In genomic region chr1:206116873-206117150, GRCh38 we compare ENCODE assay signal across 11 cellular contexts. TPM values are rescaled to one million over a fixed set of nuclear protein-coding genes. Genes with fewer than 3 reads are reported as not detected.
DNase-seq lines count a peak whose midpoint lies in the region; ATAC-seq and TF ChIP-seq lines count a peak whose summit lies in the region.
"Had no signal": no experiment of that assay in that cellular context is flagged by ENCODE, and none has a peak within 500 bp of the region (broad histone marks: within the 10 kb centered on the region; RNA-seq: fewer than 3 reads in every experiment).

No MANE protein-coding gene starts in this region.

- peak overlapping the region; percentile 41 to 57 for H3K4me3 ChIP-seq in SK-N-SH (ENCODE audit: low read depth in 2 of 2, low read length in 1 of 2)
- peak overlapping the region; percentile 77 for H3K4me3 ChIP-seq in iPS-20b (ENCODE audit: low read length)
- H3K4me3 ChIP-seq in mucosa of descending colon, result no peak overlapping the region

- H3F3A ChIP-seq in SK-N-SH (replicated peaks; ENCODE audit: insufficient read depth), result no peaks in the 10 kb centered on the region

- no peak overlapping the region for H3K27ac Mint-ChIP-seq in activated naive CD8-positive, alpha-beta T cell treated with anti-CD3 and anti-CD28 coated beads for 36 hours
- H3K27ac Mint-ChIP-seq in stimulated activated naive B cell treated with anti-CD40 and anti-IgM and Interleukin-4, amounts not matched to agents 10 μg/mL and 1 μg/mL and 100 μg/mL, for 72 hours, result peak overlapping the region; percentile 0
- H3K27ac Mint-ChIP-seq: activated CD8-positive, alpha-beta memory T cell treated with anti-CD3 and anti-CD28 coated beads, Interleukin-2, amount 10 ng/mL, durations not matched to agents 7 days and 5 days; effector memory CD8-positive, alpha-beta T cell; natural killer cell had no signal

- H3K36me3 ChIP-seq in SK-N-SH (replicated peaks in 1 of 2; ENCODE audit: control insufficient read depth in 1 of 2, insufficient read depth in 2 of 2, low read length in 1 of 2), result no peaks in the 10 kb centered on the region
- no peaks in the 10 kb centered on the region for H3K36me3 ChIP-seq in iPS-20b (ENCODE audit: insufficient read depth, low read depth, low read length)
- no peaks in the 10 kb centered on the region for H3K36me3 ChIP-seq in mucosa of descending colon (ENCODE audit: low read depth)

- CTCF ChIA-PET in SK-N-SH (lab: Yijun Ruan, JAX), result interaction anchor here (1.8 to 5.2 kb wide), 3 partner anchors 11 to 140 kb away, joined by 7 to 24 read pairs (median 16); no protein-coding TSS in a partner anchor

- peak overlapping the region; percentile 88 for H3K4me2 ChIP-seq in SK-N-SH

- no peaks in the 10 kb centered on the region for H3K9me2 ChIP-seq in SK-N-SH

- DNase-seq in SK-N-SH (no peak), mucosa of descending colon (no peak), inferior parietal cortex (ENCODE audit: extremely low spot score) (no peak)
- no peak for DNase-seq in activated naive CD8-positive, alpha-beta T cell treated with anti-CD3 and anti-CD28 coated beads for 36 hours
- no peak for DNase-seq in stimulated activated naive B cell treated with anti-CD40 and anti-IgM and Interleukin-4, amounts not matched to agents 10 μg/mL and 1 μg/mL and 100 μg/mL, for 72 hours
- DNase-seq: effector memory CD8-positive, alpha-beta T cell; natural killer cell had no signal

- ATAC-seq in SK-N-SH treated with all-trans-retinoic acid at 6 μM for 48 hours (no peak), mucosa of descending colon (no peak), HG02870 (IDR thresholded peaks at IDR 0.05; ENCODE audit: unreplicated experiment) (no peak)
- ATAC-seq in stimulated activated naive B cell treated with anti-CD40 and anti-IgM and Interleukin-4, amounts not matched to agents 10 μg/mL and 1 μg/mL and 100 μg/mL, for 72 hours (replicated peaks), result no peak

- no peak for TF ChIP-seq EP300 in SK-N-SH (IDR thresholded peaks at IDR 0.05; ENCODE audit: borderline replicate concordance in 1 of 2, low read depth in 1 of 2, low read length in 1 of 2)

- peaks cover 10% of the 10 kb centered on the region; the same call in 1 of the 2 replicates for H3K9me3 ChIP-seq in SK-N-SH
- peaks cover 7% of the 10 kb centered on the region for H3K9me3 ChIP-seq in iPS-20b (ENCODE audit: insufficient read depth, low read depth, low read length)
- peaks cover 6% of the 10 kb centered on the region for H3K9me3 ChIP-seq in mucosa of descending colon

- H3K27me3 Mint-ChIP-seq in activated naive CD8-positive, alpha-beta T cell treated with anti-CD3 and anti-CD28 coated beads for 36 hours, result peaks cover 57% of the 10 kb centered on the region
- peaks cover 36 to 57% of the 10 kb centered on the region in 2 donors for H3K27me3 Mint-ChIP-seq in stimulated activated naive B cell treated with anti-CD40 and anti-IgM and Interleukin-4, amounts not matched to agents 10 μg/mL and 1 μg/mL and 100 μg/mL, for 72 hours

- no peak overlapping the region for H3K9ac ChIP-seq in SK-N-SH
- peak overlapping the region; percentile 29; the same call in 1 of the 2 replicates for H3K9ac ChIP-seq in iPS-20b (ENCODE audit: low read depth, low read length)

- POLR2A ChIA-PET in SK-N-SH (lab: Yijun Ruan, JAX), result no interaction called here

- peaks cover 0 to 10% of the 10 kb centered on the region in 2 experiments; a peak in 1 of 4 replicates for H3K4me1 ChIP-seq in SK-N-SH (ENCODE audit: control insufficient read depth in 1 of 2, insufficient read depth in 2 of 2, low read depth in 1 of 2, low read length in 1 of 2)
- H3K4me1 ChIP-seq in iPS-20b (ENCODE audit: insufficient read depth, low read length), result no peaks in the 10 kb centered on the region
- peaks cover 22% of the 10 kb centered on the region for H3K4me1 ChIP-seq in mucosa of descending colon (ENCODE audit: low read depth)

- 54% methylated on average over 5 of the region's 5 CpGs for whole genome bisulfite sequencing in SK-N-SH (ENCODE audit: low lambda C conversion rate)

- peak overlapping the region; percentile 49 for H3K4me3 Mint-ChIP-seq in activated naive CD8-positive, alpha-beta T cell treated with anti-CD3 and anti-CD28 coated beads for 36 hours
- H3K4me3 Mint-ChIP-seq in stimulated activated naive B cell treated with anti-CD40 and anti-IgM and Interleukin-4, amounts not matched to agents 10 μg/mL and 1 μg/mL and 100 μg/mL, for 72 hours, result peak overlapping the region; percentile 68 to 73
- H3K4me3 Mint-ChIP-seq: activated CD8-positive, alpha-beta memory T cell treated with anti-CD3 and anti-CD28 coated beads, Interleukin-2, amount 10 ng/mL, durations not matched to agents 7 days and 5 days; natural killer cell had no signal

- H3K27ac ChIP-seq in SK-N-SH (ENCODE audit: low read depth in 2 of 2, low read length in 1 of 2) (no peak overlapping the region), iPS-20b (ENCODE audit: low read length) (no peak overlapping the region)

- H3K4me1 Mint-ChIP-seq in activated naive CD8-positive, alpha-beta T cell treated with anti-CD3 and anti-CD28 coated beads for 36 hours, result peaks cover 8% of the 10 kb centered on the region
- H3K4me1 Mint-ChIP-seq in stimulated activated naive B cell treated with anti-CD40 and anti-IgM and Interleukin-4, amounts not matched to agents 10 μg/mL and 1 μg/mL and 100 μg/mL, for 72 hours, result peaks cover 25 to 35% of the 10 kb centered on the region in 2 donors

- TF ChIP-seq CTCF in SK-N-SH (IDR thresholded peaks at IDR 0.05) (no peak), mucosa of descending colon (IDR thresholded peaks at IDR 0.05) (no peak)

- no peaks in the 10 kb centered on the region for H4K20me1 ChIP-seq in SK-N-SH (ENCODE audit: insufficient read depth)

- no peak for TF ChIP-seq RAD21 in SK-N-SH (IDR thresholded peaks at IDR 0.05; ENCODE audit: low read length)

- H3K9me3 Mint-ChIP-seq in activated naive CD8-positive, alpha-beta T cell treated with anti-CD3 and anti-CD28 coated beads for 36 hours, result peaks cover 13% of the 10 kb centered on the region
- H3K9me3 Mint-ChIP-seq in stimulated activated naive B cell treated with anti-CD40 and anti-IgM and Interleukin-4, amounts not matched to agents 10 μg/mL and 1 μg/mL and 100 μg/mL, for 72 hours, result peaks cover 5 to 7% of the 10 kb centered on the region in 2 donors

- H2AFZ ChIP-seq in SK-N-SH (ENCODE audit: low read depth), result no peak overlapping the region

- intact Hi-C loops in mucosa of descending colon (cut with DNase I, micrococcal nuclease), result no loop called here

- H3K27me3 ChIP-seq in SK-N-SH (ENCODE audit: insufficient read depth), result peaks cover 35% of the 10 kb centered on the region
- H3K27me3 ChIP-seq in iPS-20b (ENCODE audit: insufficient read depth, low read length), result peaks cover 54% of the 10 kb centered on the region

- peaks cover 2% of the 10 kb centered on the region for H3K36me3 Mint-ChIP-seq in activated naive CD8-positive, alpha-beta T cell treated with anti-CD3 and anti-CD28 coated beads for 36 hours
- peaks cover 1 to 4% of the 10 kb centered on the region in 2 donors for H3K36me3 Mint-ChIP-seq in stimulated activated naive B cell treated with anti-CD40 and anti-IgM and Interleukin-4, amounts not matched to agents 10 μg/mL and 1 μg/mL and 100 μg/mL, for 72 hours

- H3K79me2 ChIP-seq in SK-N-SH (ENCODE audit: insufficient read depth), result no peaks in the 10 kb centered on the region

TF ChIP-seq in SK-N-SH, 30 proteins besides CTCF, POLR2A, EP300 and RAD21 (continues in another document):
- TF ChIP-seq GABPA (IDR thresholded peaks at IDR 0.05; ENCODE audit: low read depth) (no peak), JUND (IDR thresholded peaks at IDR 0.05) (no peak), ZBTB33 (IDR thresholded peaks at IDR 0.05; ENCODE audit: borderline replicate concordance, low read depth) (no peak), POLR2AphosphoS5 (IDR thresholded peaks at IDR 0.05; ENCODE audit: low read depth, low read length) (no peak), YY1 (IDR thresholded peaks at IDR 0.05; ENCODE audit: low read depth) (no peak)

TF ChIP-seq in SK-N-SH treated with all-trans-retinoic acid at 6 μM for 48 hours, 23 proteins besides CTCF, POLR2A, EP300 and RAD21 (continues in another document):
- TF ChIP-seq GLIS3 (CRISPR knock-in tag; IDR thresholded peaks at IDR 0.05) (no peak), ZFP3 (CRISPR knock-in tag; IDR thresholded peaks at IDR 0.05) (no peak), SNAI2 (CRISPR knock-in tag; IDR thresholded peaks at IDR 0.05) (no peak), CSDC2 (CRISPR knock-in tag; IDR thresholded peaks at IDR 0.05) (no peak), ZNF565 (CRISPR knock-in tag; conservative IDR thresholded peaks at IDR 0.05; ENCODE audit: low read depth) (no peak), ZNF70 (CRISPR knock-in tag; IDR thresholded peaks at IDR 0.05) (no peak), PPARA (CRISPR knock-in tag; IDR thresholded peaks at IDR 0.05; ENCODE audit: borderline replicate concordance) (no peak), CSRNP3 (CRISPR knock-in tag; IDR thresholded peaks at IDR 0.05) (no peak), ZNF8 (CRISPR knock-in tag; IDR thresholded peaks at IDR 0.05) (no peak)

RNA-seq across cellular contexts. Expression of gene AVPR1B, which starts 0.4 kb away (rescaled TPM):
- polyA plus RNA-seq in SK-N-SH (2012; rRNA removed), result not detected in 2 replicates
- not detected in 2 replicates for polyA plus RNA-seq in SK-N-SH (2012; cell fraction: cytosol; rRNA removed)
- polyA plus RNA-seq in SK-N-SH (2012; cell fraction: nucleus; rRNA removed), result not detected in 2 replicates
- not detected for total RNA-seq in activated naive CD8-positive, alpha-beta T cell treated with anti-CD3 and anti-CD28 coated beads for 36 hours
- total RNA-seq in mucosa of descending colon, result 1 to 10 TPM in 1 of 3 donors, under 1 TPM in 2; 0.72 to 1.9 (median 0.89) TPM
- total RNA-seq: activated CD8-positive, alpha-beta memory T cell treated with anti-CD3 and anti-CD28 coated beads, Interleukin-2, amount 10 ng/mL, durations not matched to agents 7 days and 5 days; natural killer cell had no signal
